20 cellular contexts compared by ENCODE assay signal in the genomic region with DNA sequence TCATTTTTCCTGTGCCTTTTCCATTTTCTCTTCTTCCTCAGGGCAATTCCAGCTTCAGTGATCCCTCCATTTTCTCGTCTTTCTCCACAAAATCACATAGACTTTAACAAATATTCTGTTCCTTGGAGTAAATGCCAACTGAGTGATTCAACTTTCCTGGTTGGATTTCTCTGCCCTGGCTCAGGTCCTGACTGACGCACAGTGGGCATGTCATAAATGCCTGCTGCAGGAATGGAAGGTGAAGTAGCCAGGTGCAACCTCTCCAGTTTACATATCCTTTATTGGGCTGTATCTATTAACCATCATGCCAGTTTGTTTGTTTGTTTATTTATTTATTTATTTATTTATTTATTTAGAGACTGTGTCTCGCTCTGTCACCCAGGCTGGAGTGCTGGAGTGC.
DNase-seq lines count a peak whose midpoint lies in the region; ATAC-seq and TF ChIP-seq lines count a peak whose summit lies in the region.
"Had no signal": no experiment of that assay in that cellular context is flagged by ENCODE, and none has a peak within 500 bp of the region (broad histone marks: within the 10 kb centered on the region; RNA-seq: fewer than 3 reads in every experiment).

No MANE protein-coding gene starts in this region.

- no peak overlapping the region for H3K4me3 Mint-ChIP-seq in activated T-cell treated with anti-CD3 and anti-CD28 coated beads, Interleukin-2, amount 50 U/mL, for 4 hours
- H3K4me3 Mint-ChIP-seq: activated naive CD8-positive, alpha-beta T cell treated with anti-CD3 and anti-CD28 coated beads, Interleukin-2, amount 10 ng/mL, durations not matched to agents 7 days and 5 days; neural progenitor cell had no signal

- ATAC-seq in RWPE2 (ENCODE audit: low read depth) (peak; percentile 34; the same call in 2 of the 3 replicates), foreskin keratinocyte (peak; percentile 14), HG03175 (IDR thresholded peaks at IDR 0.05; ENCODE audit: unreplicated experiment) (no peak)
- ATAC-seq in activated T-cell treated with anti-CD3 and anti-CD28 coated beads, Interleukin-2, amount 50 U/mL, for 4 hours = no peak
- ATAC-seq: sciatic nerve had no signal

- DNase-seq in ELR (ENCODE audit: low read depth) (peak; percentile 39), RWPE2 (ENCODE audit: low spot score) (no peak), foreskin keratinocyte (peak; percentile 28 to 68), smooth muscle cell (lab: John Stamatoyannopoulos, UW; ENCODE audit: unreplicated experiment) (no peak), OCI-M1 (lab: John Stamatoyannopoulos, UW) (no peak), NCI-H2171 (lab: John Stamatoyannopoulos, UW) (no peak)
- DNase-seq in activated T-cell treated with anti-CD3 and anti-CD28 coated beads, Interleukin-2, amount 50 U/mL, for 4 hours = no peak
- DNase-seq: activated naive CD8-positive, alpha-beta T cell treated with anti-CD3 and anti-CD28 coated beads, Interleukin-2, amount 10 ng/mL, durations not matched to agents 7 days and 5 days; activated T-cell treated with anti-CD3 and anti-CD28 coated beads, Interleukin-2, amount 50 U/mL, for 48 hours; BE2C; IMR-90; mesenchymal stem cell; NCI-H2081; NCI-H526 treated with DMSO at 0.1 percent for 48 hours; PC-9; stimulated activated CD4-positive, alpha-beta T cell treated with anti-CD3 and anti-CD28 coated beads, Interleukin-2, amount 100 ng/mL, for 24 hours had no signal

- 81% methylated on average over 3 of the region's 3 CpGs for WGBS in smooth muscle cell (ENCODE audit: low lambda C conversion rate)

- H3K4me1 ChIP-seq in RWPE2 (ENCODE audit: insufficient read depth, poor library complexity, severe bottlenecking) = peaks cover 22% of the 10 kb centered on the region
- peaks cover 18% of the 10 kb centered on the region for H3K4me1 ChIP-seq in foreskin keratinocyte
- peaks cover 24% of the 10 kb centered on the region for H3K4me1 ChIP-seq in smooth muscle cell (ENCODE audit: low read depth)
- H3K4me1 ChIP-seq: BE2C had no signal

- H3K4me3 ChIP-seq in RWPE2 (ENCODE audit: severe bottlenecking) = no peak overlapping the region
- H3K4me3 ChIP-seq in smooth muscle cell = no peak overlapping the region
- H3K4me3 ChIP-seq: neural progenitor cell, PC-9 had no signal

- H3K4me1 Mint-ChIP-seq in activated T-cell treated with anti-CD3 and anti-CD28 coated beads, Interleukin-2, amount 50 U/mL, for 4 hours (ENCODE audit: low read depth) = peaks cover 5% of the 10 kb centered on the region

- no peaks in the 10 kb centered on the region for H3K27me3 ChIP-seq in RWPE2 (ENCODE audit: insufficient read depth, poor library complexity, severe bottlenecking)
- peaks cover 14% of the 10 kb centered on the region for H3K27me3 ChIP-seq in foreskin keratinocyte
- H3K27me3 ChIP-seq in smooth muscle cell (ENCODE audit: low read depth) = no peaks in the 10 kb centered on the region
- H3K27me3 ChIP-seq: BE2C, neural progenitor cell had no signal

- H3F3A ChIP-seq in smooth muscle cell (ENCODE audit: low read depth) = peaks cover 3% of the 10 kb centered on the region

- H3K36me3 ChIP-seq in RWPE2 (ENCODE audit: low read depth) = no peaks in the 10 kb centered on the region
- no peaks in the 10 kb centered on the region for H3K36me3 ChIP-seq in smooth muscle cell (ENCODE audit: low read depth)
- H3K36me3 ChIP-seq: BE2C, neural progenitor cell had no signal

- H2AFZ ChIP-seq in smooth muscle cell (ENCODE audit: low read depth) = no peak overlapping the region
- H2AFZ ChIP-seq: neural progenitor cell, PC-9 had no signal

- H3K9me3 ChIP-seq in RWPE2 (ENCODE audit: severe bottlenecking) = no peaks in the 10 kb centered on the region
- H3K9me3 ChIP-seq in smooth muscle cell (replicated peaks; ENCODE audit: low read depth) = no peaks in the 10 kb centered on the region
- H3K9me3 ChIP-seq: BE2C had no signal

- TF ChIP-seq CTCF in RWPE2 (IDR thresholded peaks at IDR 0.05; ENCODE audit: poor library complexity, severe bottlenecking) = no peak
- no peak for TF ChIP-seq CTCF in foreskin keratinocyte (conservative IDR thresholded peaks at IDR 0.05)
- no peak for TF ChIP-seq CTCF in smooth muscle cell (IDR thresholded peaks at IDR 0.05; ENCODE audit: borderline replicate concordance, insufficient read depth, poor library complexity, severe bottlenecking)

- no peaks in the 10 kb centered on the region for H3K27me3 Mint-ChIP-seq in activated T-cell treated with anti-CD3 and anti-CD28 coated beads, Interleukin-2, amount 50 U/mL, for 4 hours (ENCODE audit: low read depth)
- H3K27me3 Mint-ChIP-seq: activated naive CD8-positive, alpha-beta T cell treated with anti-CD3 and anti-CD28 coated beads, Interleukin-2, amount 10 ng/mL, durations not matched to agents 7 days and 5 days had no signal

- no peak overlapping the region for H3K9ac ChIP-seq in smooth muscle cell (ENCODE audit: low read depth)
- H3K9ac ChIP-seq: neural progenitor cell had no signal

- H3K36me3 Mint-ChIP-seq in activated T-cell treated with anti-CD3 and anti-CD28 coated beads, Interleukin-2, amount 50 U/mL, for 4 hours (ENCODE audit: insufficient read depth) = no peaks in the 10 kb centered on the region
- H3K36me3 Mint-ChIP-seq: activated naive CD8-positive, alpha-beta T cell treated with anti-CD3 and anti-CD28 coated beads, Interleukin-2, amount 10 ng/mL, durations not matched to agents 7 days and 5 days; neural progenitor cell had no signal

- H3K4me2 ChIP-seq in smooth muscle cell = no peak overlapping the region
- H3K4me2 ChIP-seq: neural progenitor cell, PC-9 had no signal

- H4K20me1 ChIP-seq in smooth muscle cell (ENCODE audit: low read depth) = no peaks in the 10 kb centered on the region

- H3K9me3 Mint-ChIP-seq in activated T-cell treated with anti-CD3 and anti-CD28 coated beads, Interleukin-2, amount 50 U/mL, for 4 hours = no peaks in the 10 kb centered on the region
- H3K9me3 Mint-ChIP-seq: activated naive CD8-positive, alpha-beta T cell treated with anti-CD3 and anti-CD28 coated beads, Interleukin-2, amount 10 ng/mL, durations not matched to agents 7 days and 5 days; neural progenitor cell had no signal

- no peak overlapping the region for H3K27ac ChIP-seq in RWPE2 (ENCODE audit: poor library complexity, severe bottlenecking)
- H3K27ac ChIP-seq in foreskin keratinocyte = no peak overlapping the region
- peak overlapping the region; percentile 99 for H3K27ac ChIP-seq in smooth muscle cell (ENCODE audit: low read depth)
- H3K27ac ChIP-seq: epithelial cell of prostate, neural progenitor cell, PC-9 had no signal

- H3K79me2 ChIP-seq in smooth muscle cell (ENCODE audit: low read depth) = no peaks in the 10 kb centered on the region

Comparison
In these comparisons a context has a peak if more than half of its experiments do, and no peak if none do; other contexts are left out.
1. DNase-seq: peak in ELR (single experiment) and foreskin keratinocyte (2 of 2); none in RWPE2 (single experiment), smooth muscle cell (single experiment), activated T-cell treated with anti-CD3 and anti-CD28 coated beads, Interleukin-2, amount 50 U/mL, for 4 hours (single experiment), OCI-M1 (single experiment) and NCI-H2171 (single experiment).
2. ATAC-seq: peak in RWPE2 (single experiment) and foreskin keratinocyte (single experiment); none in activated T-cell treated with anti-CD3 and anti-CD28 coated beads, Interleukin-2, amount 50 U/mL, for 4 hours (0 of 2) and HG03175 (single experiment).